Comparison of ENCODE assay signal across 8 cellular contexts in the genomic region with DNA sequence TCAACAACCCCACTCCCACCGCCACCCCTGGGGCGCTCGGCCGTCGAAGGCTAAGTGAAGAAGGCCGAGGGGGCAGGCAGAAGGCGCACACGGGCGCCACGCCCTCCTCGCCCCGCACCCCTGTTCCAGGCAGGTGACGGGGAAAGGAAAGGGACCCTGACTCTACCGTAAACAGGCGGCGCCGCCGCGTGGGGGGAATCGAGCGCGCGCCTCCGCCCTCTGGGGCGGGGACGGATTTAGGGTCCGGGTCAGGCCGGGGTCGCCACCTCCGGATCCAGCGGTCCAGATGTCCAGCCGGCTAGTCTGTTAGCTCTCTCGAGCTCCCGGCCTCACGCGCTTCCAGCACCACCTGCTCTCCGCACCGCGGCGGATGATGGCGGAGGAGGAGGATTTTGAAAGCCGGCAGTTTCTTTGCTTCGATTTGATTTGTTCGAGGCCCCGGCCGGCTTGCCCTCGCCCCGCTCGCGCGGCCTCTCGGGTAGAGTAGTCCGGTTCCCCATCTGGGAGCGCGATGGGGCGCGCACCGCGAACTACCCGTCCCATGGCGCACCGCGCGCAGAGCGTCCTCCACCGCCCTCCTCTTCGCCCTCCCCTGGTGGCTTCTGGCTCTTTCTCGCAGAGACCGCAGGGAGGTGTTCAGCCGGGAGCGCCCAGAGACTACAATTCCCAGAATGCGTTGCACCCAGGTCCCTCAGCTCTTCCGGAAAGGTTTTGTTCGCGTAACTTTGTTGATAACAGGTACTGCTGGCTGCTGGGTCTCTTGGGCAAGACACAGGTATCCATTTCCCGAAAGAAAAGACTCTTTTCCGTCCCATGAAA. TPM values are rescaled to one million over a fixed set of nuclear protein-coding genes. Genes with fewer than 3 reads are reported as not detected.
A peak's percentile ranks its signal among the peaks of the same experiment; 100 is the strongest.
DNase-seq lines count a peak whose midpoint lies in the region; FAIRE-seq and TF ChIP-seq lines count a peak whose summit lies in the region.

A gene with protein sequence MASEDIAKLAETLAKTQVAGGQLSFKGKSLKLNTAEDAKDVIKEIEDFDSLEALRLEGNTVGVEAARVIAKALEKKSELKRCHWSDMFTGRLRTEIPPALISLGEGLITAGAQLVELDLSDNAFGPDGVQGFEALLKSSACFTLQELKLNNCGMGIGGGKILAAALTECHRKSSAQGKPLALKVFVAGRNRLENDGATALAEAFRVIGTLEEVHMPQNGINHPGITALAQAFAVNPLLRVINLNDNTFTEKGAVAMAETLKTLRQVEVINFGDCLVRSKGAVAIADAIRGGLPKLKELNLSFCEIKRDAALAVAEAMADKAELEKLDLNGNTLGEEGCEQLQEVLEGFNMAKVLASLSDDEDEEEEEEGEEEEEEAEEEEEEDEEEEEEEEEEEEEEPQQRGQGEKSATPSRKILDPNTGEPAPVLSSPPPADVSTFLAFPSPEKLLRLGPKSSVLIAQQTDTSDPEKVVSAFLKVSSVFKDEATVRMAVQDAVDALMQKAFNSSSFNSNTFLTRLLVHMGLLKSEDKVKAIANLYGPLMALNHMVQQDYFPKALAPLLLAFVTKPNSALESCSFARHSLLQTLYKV (minus strand): TSS at position 368 of the 819 bp plus-strand sequence. CDS start 5,143 bp downstream, outside the sequence.

- FAIRE-seq in frontal cortex (lab: Jason Lieb, UNC) = peak; percentile 84

- no CpG with 5 or more reads among the region's 77 CpGs for WGBS in neuronal stem cell (ENCODE audit: extremely low coverage in 2 of 2, insufficient read length in 2 of 2, insufficient replicate concordance in 1 of 2), 2 donors

- H3K23ac ChIP-seq in neuronal stem cell (ENCODE audit: low read depth, low read length, poor library complexity) = no peak within 1 kb of the TSS

- H3K4ac ChIP-seq in neuronal stem cell (ENCODE audit: low read length) = peak within 1 kb of the TSS; percentile 13

- H3K9ac ChIP-seq in SK-N-MC (ENCODE audit: insufficient read length) (peak within 1 kb of the TSS; percentile 91), neuronal stem cell (ENCODE audit: low read depth, low read length, poor library complexity) (peak within 1 kb of the TSS; percentile 83)

- H3K27me3 ChIP-seq in neuronal stem cell (ENCODE audit: control insufficient read depth in 3 of 3, insufficient read depth in 3 of 3, low read depth in 1 of 3, low read length in 3 of 3) = no peaks in the 10 kb centered on the region

- no peak within 1 kb of the TSS for H4K8ac ChIP-seq in neuronal stem cell (ENCODE audit: low read depth, low read length)

- peak within 1 kb of the TSS; percentile 97 for H3K4me3 ChIP-seq in GM08714 (ENCODE audit: low read length)
- H3K4me3 ChIP-seq in NB4 (ENCODE audit: low read depth, low read length) = peak within 1 kb of the TSS; percentile 91
- H3K4me3 ChIP-seq in SK-N-MC = peak within 1 kb of the TSS; percentile 100
- peak within 1 kb of the TSS; percentile 96 to 97 for H3K4me3 ChIP-seq in neuronal stem cell (ENCODE audit: low read length in 2 of 2)

- peak; percentile 38 for TF ChIP-seq POLR2A in NB4 (IDR thresholded peaks at IDR 0.05; ENCODE audit: extremely low read depth, insufficient read length)

- H2BK15ac ChIP-seq in neuronal stem cell (ENCODE audit: low read length) = no peak within 1 kb of the TSS

- peaks cover 76% of the 10 kb centered on the region for H3K4me1 Mint-ChIP-seq in HFFc6 (ENCODE audit: low read depth)
- H3K4me1 Mint-ChIP-seq in activated naive CD4-positive, alpha-beta T cell treated with anti-CD3 and anti-CD28 coated beads, Interleukin-2, amount 10 ng/mL, durations not matched to agents 7 days and 5 days = peaks cover 39% of the 10 kb centered on the region

- H3K27ac ChIP-seq in SK-N-MC = peak within 1 kb of the TSS; percentile 87
- peak within 1 kb of the TSS; percentile 77 for H3K27ac ChIP-seq in neuronal stem cell (replicated peaks; ENCODE audit: low read length)

- H3K4me1 ChIP-seq in neuronal stem cell (ENCODE audit: control insufficient read depth in 2 of 2, insufficient read depth in 1 of 2, low read depth in 1 of 2, low read length in 2 of 2) = peaks cover 7 to 8% of the 10 kb centered on the region in 2 donors

- no peaks in the 10 kb centered on the region; the same call in none of the 2 replicates for H3K27me3 Mint-ChIP-seq in HFFc6 (ENCODE audit: insufficient read depth)
- no peaks in the 10 kb centered on the region for H3K27me3 Mint-ChIP-seq in activated naive CD4-positive, alpha-beta T cell treated with anti-CD3 and anti-CD28 coated beads, Interleukin-2, amount 10 ng/mL, durations not matched to agents 7 days and 5 days

- H2BK5ac ChIP-seq in neuronal stem cell (ENCODE audit: low read length) = peak within 1 kb of the TSS; percentile 56

- TF ChIP-seq CTCF in HFFc6 (IDR thresholded peaks at IDR 0.05) = peak; percentile 50
- no peak for TF ChIP-seq CTCF in NB4 (IDR thresholded peaks at IDR 0.05; ENCODE audit: low read depth, low read length)
- TF ChIP-seq CTCF in subcutaneous adipose tissue (IDR thresholded peaks at IDR 0.05; ENCODE audit: low read depth) = no peak

- peak within 1 kb of the TSS; percentile 96 for H2AFZ ChIP-seq in neuronal stem cell (ENCODE audit: low read length)

- H3K14ac ChIP-seq in neuronal stem cell (ENCODE audit: low read length) = no peak within 1 kb of the TSS

- peaks cover 28% of the 10 kb centered on the region for H3K36me3 Mint-ChIP-seq in HFFc6 (ENCODE audit: low read depth)
- H3K36me3 Mint-ChIP-seq in activated naive CD4-positive, alpha-beta T cell treated with anti-CD3 and anti-CD28 coated beads, Interleukin-2, amount 10 ng/mL, durations not matched to agents 7 days and 5 days = peaks cover 16% of the 10 kb centered on the region

- DNase-seq in HFFc6 = peak; percentile 98
- peak; percentile 99 for DNase-seq in NB4 (ENCODE audit: low read depth)
- DNase-seq in SK-N-MC (ENCODE audit: low read depth, low spot score) = peak; percentile 93
- DNase-seq in activated naive CD4-positive, alpha-beta T cell treated with anti-CD3 and anti-CD28 coated beads, Interleukin-2, amount 10 ng/mL, durations not matched to agents 7 days and 5 days = peak; percentile 99
- DNase-seq in frontal cortex (ENCODE audit: low spot score in 2 of 2) = peak; percentile 97
- DNase-seq in neuronal stem cell (ENCODE audit: low spot score) = peak; percentile 97

- H2BK120ac ChIP-seq in neuronal stem cell (ENCODE audit: low read depth, low read length) = peak within 1 kb of the TSS; percentile 6

- CTCF ChIA-PET in activated naive CD4-positive, alpha-beta T cell treated with anti-CD3 and anti-CD28 coated beads, Interleukin-2, amount 10 ng/mL, durations not matched to agents 7 days and 5 days (lab: Charles Lee) = interaction anchor here (1.2 kb wide), 1 partner anchor 48 kb away, joined by 4 read pairs; no protein-coding TSS in a partner anchor

- H4K91ac ChIP-seq in neuronal stem cell (ENCODE audit: low read depth, low read length, poor library complexity) = no peak within 1 kb of the TSS

- peak within 1 kb of the TSS; percentile 66 for H3K18ac ChIP-seq in neuronal stem cell (ENCODE audit: low read length)

- H3K79me1 ChIP-seq in neuronal stem cell (ENCODE audit: low read depth, low read length) = peaks cover 5% of the 10 kb centered on the region

- peak within 1 kb of the TSS; percentile 95 for H3K27ac Mint-ChIP-seq in HFFc6
- H3K27ac Mint-ChIP-seq in activated naive CD4-positive, alpha-beta T cell treated with anti-CD3 and anti-CD28 coated beads, Interleukin-2, amount 10 ng/mL, durations not matched to agents 7 days and 5 days = peak within 1 kb of the TSS; percentile 100

- H3K4me2 ChIP-seq in neuronal stem cell (ENCODE audit: insufficient read depth, low read length, poor library complexity, severe bottlenecking) = peak within 1 kb of the TSS; percentile 79

- H2AK5ac ChIP-seq in neuronal stem cell (ENCODE audit: low read depth, low read length) = peak within 1 kb of the TSS; percentile 48

- H3K9me3 ChIP-seq in SK-N-MC (ENCODE audit: low read depth, low read length) (no peaks in the 10 kb centered on the region), neuronal stem cell (replicated peaks in 1 of 2; ENCODE audit: control insufficient read depth in 2 of 2, insufficient read depth in 1 of 2, low read depth in 1 of 2, low read length in 2 of 2) (no peaks in the 10 kb centered on the region)

- H3K9me3 Mint-ChIP-seq in HFFc6 = no peaks in the 10 kb centered on the region
- no peaks in the 10 kb centered on the region for H3K9me3 Mint-ChIP-seq in activated naive CD4-positive, alpha-beta T cell treated with anti-CD3 and anti-CD28 coated beads, Interleukin-2, amount 10 ng/mL, durations not matched to agents 7 days and 5 days

- H3K36me3 ChIP-seq in SK-N-MC (ENCODE audit: insufficient read depth, low read length) = peaks cover 34% of the 10 kb centered on the region
- peaks cover 16 to 35% of the 10 kb centered on the region in 2 donors for H3K36me3 ChIP-seq in neuronal stem cell (replicated peaks in 1 of 2; ENCODE audit: control insufficient read depth in 2 of 2, insufficient read depth in 2 of 2, low read length in 2 of 2)

- peak within 1 kb of the TSS; percentile 97 for H3K4me3 Mint-ChIP-seq in HFFc6
- H3K4me3 Mint-ChIP-seq in activated naive CD4-positive, alpha-beta T cell treated with anti-CD3 and anti-CD28 coated beads, Interleukin-2, amount 10 ng/mL, durations not matched to agents 7 days and 5 days = peak within 1 kb of the TSS; percentile 96

- no peak within 1 kb of the TSS for H2BK12ac ChIP-seq in neuronal stem cell (ENCODE audit: low read length)

RNA-seq across cellular contexts. Expression of the gene that starts here (rescaled TPM):
- 100 to 1,000 TPM; 215 to 249 (median 227) TPM for total RNA-seq in HFFc6 (2021; fragmentation: NEBNext Ultra II Directional; extraction: Animal tissue kit (Norgen Biotek cat#: 25700))
- total RNA-seq in frontal cortex (33.0 TPM), subcutaneous adipose tissue (10 to 100 TPM; 21.0 to 32.8 (median 28.4) TPM)
- polyA plus RNA-seq in neuronal stem cell (2013, experiment 1 of 2) = 63.0 TPM
- 61.9 TPM for polyA plus RNA-seq in neuronal stem cell (2013, experiment 2 of 2)

Comparison
In these comparisons a context has a peak if more than half of its experiments do, and no peak if none do; other contexts are left out.
1. Peak in every context shown above with its lines: DNase-seq, H3K4me3 ChIP-seq and H3K27ac ChIP-seq.